8 cellular contexts compared by ENCODE assay signal in genomic region chr19:58560007-58560887, GRCh38. TPM values are rescaled to one million over a fixed set of nuclear protein-coding genes. Genes with fewer than 3 reads are reported as not detected.
DNase-seq lines count a peak whose midpoint lies in the region; ATAC-seq and TF ChIP-seq lines count a peak whose summit lies in the region.

No MANE protein-coding gene starts in this region.

- H2AFZ ChIP-seq in fibroblast of lung (ENCODE audit: low read length) = no peak overlapping the region

- H3K9me3 ChIP-seq in SK-N-MC (ENCODE audit: low read depth, low read length) (no peaks in the 10 kb centered on the region), fibroblast of lung (ENCODE audit: control insufficient read depth, insufficient read depth, low read depth, low read length) (no peaks in the 10 kb centered on the region)

- peaks cover 17% of the 10 kb centered on the region for H3K36me3 ChIP-seq in SK-N-MC (ENCODE audit: insufficient read depth, low read length)
- peaks cover 8% of the 10 kb centered on the region for H3K36me3 ChIP-seq in fibroblast of lung (ENCODE audit: control insufficient read depth, insufficient read depth, low read length)
- peaks cover 10% of the 10 kb centered on the region for H3K36me3 ChIP-seq in rectal smooth muscle tissue (ENCODE audit: control insufficient read depth, insufficient read depth, low read length)

- ATAC-seq in GM18517 (IDR thresholded peaks at IDR 0.05; ENCODE audit: unreplicated experiment) = no peak
- ATAC-seq in HG03521 (IDR thresholded peaks at IDR 0.05; ENCODE audit: unreplicated experiment) = no peak
- ATAC-seq in GM21576 (IDR thresholded peaks at IDR 0.05; ENCODE audit: unreplicated experiment) = no peak

- DNase-seq in SK-N-MC (ENCODE audit: low read depth, low spot score) = no peak
- no peak for DNase-seq in fibroblast of lung (ENCODE audit: low read depth in 2 of 2)
- no peak for DNase-seq in RKO (ENCODE audit: low spot score)

- H3K4me3 ChIP-seq in GM08714 (ENCODE audit: low read length) (peak overlapping the region; percentile 86), SK-N-MC (peak overlapping the region; percentile 93), fibroblast of lung (replicated peaks in 1 of 4; ENCODE audit: control extremely low read depth in 1 of 4, insufficient read depth in 1 of 4, low read depth in 3 of 4, low read length in 4 of 4) (peak overlapping the region; percentile 79 to 89 (median 82)), rectal smooth muscle tissue (ENCODE audit: low read length) (peak overlapping the region; percentile 98)

- H3K9ac ChIP-seq in SK-N-MC (ENCODE audit: insufficient read length) = peak overlapping the region; percentile 99
- no peak overlapping the region for H3K9ac ChIP-seq in fibroblast of lung (ENCODE audit: insufficient read depth, low read length)
- peak overlapping the region; percentile 17 for H3K9ac ChIP-seq in rectal smooth muscle tissue (ENCODE audit: low read length)

- no peak for TF ChIP-seq CTCF in fibroblast of lung (conservative IDR thresholded peaks at IDR 0.05 in 1 of 2, IDR thresholded peaks at IDR 0.05 in 1 of 2; ENCODE audit: low read depth in 1 of 2, low read length in 2 of 2)

- H3K4me2 ChIP-seq in fibroblast of lung (ENCODE audit: extremely low read depth, insufficient read depth, low read length) = peak overlapping the region; percentile 100

- H3K27ac ChIP-seq in SK-N-MC = peak overlapping the region; percentile 97
- peak overlapping the region; percentile 100 for H3K27ac ChIP-seq in fibroblast of lung (ENCODE audit: insufficient read depth, low read length)
- H3K27ac ChIP-seq in rectal smooth muscle tissue (ENCODE audit: low read depth, low read length) = no peak overlapping the region

- H4K20me1 ChIP-seq in fibroblast of lung (ENCODE audit: control insufficient read depth, extremely low read depth, insufficient read depth, low read length) = no peaks in the 10 kb centered on the region

- H3K79me2 ChIP-seq in fibroblast of lung (ENCODE audit: control insufficient read depth, insufficient read depth, low read length) = peaks cover 26% of the 10 kb centered on the region

- H3K27me3 ChIP-seq in fibroblast of lung (ENCODE audit: control insufficient read depth, insufficient read depth, low read length) = no peaks in the 10 kb centered on the region
- peaks cover 3% of the 10 kb centered on the region for H3K27me3 ChIP-seq in rectal smooth muscle tissue (ENCODE audit: control insufficient read depth, insufficient read depth, low read length)

- H3K4me1 ChIP-seq in fibroblast of lung (ENCODE audit: control insufficient read depth, extremely low read depth, insufficient read depth, low read length) (peaks cover 10% of the 10 kb centered on the region), rectal smooth muscle tissue (ENCODE audit: control insufficient read depth, insufficient read depth, low read length) (peaks cover 24% of the 10 kb centered on the region)

RNA-seq across cellular contexts. Expression of gene UBE2M, which starts 1.8 kb away (rescaled TPM):
- 52.6 and 73.7 TPM in 2 replicates for total RNA-seq in fibroblast of lung
- 73.6 and 99.9 TPM in 2 replicates for polyA plus RNA-seq in fibroblast of lung
- 76.2 and 99.7 TPM in 2 replicates for polyA plus RNA-seq in fibroblast of lung (2012)
- polyA minus RNA-seq in fibroblast of lung (ENCODE audit: low replicate concordance) = 57.9 and 128 TPM in 2 replicates

RNA-seq across cellular contexts. Expression of gene CHMP2A, which starts 5.3 kb away (rescaled TPM):
- 146 and 167 TPM in 2 replicates for total RNA-seq in fibroblast of lung
- 215 and 269 TPM in 2 replicates for polyA plus RNA-seq in fibroblast of lung
- polyA plus RNA-seq in fibroblast of lung (2012) = 201 and 237 TPM in 2 replicates
- 126 and 150 TPM in 2 replicates for polyA minus RNA-seq in fibroblast of lung (ENCODE audit: low replicate concordance)

RNA-seq across cellular contexts. Expression of gene MZF1, which starts 12.9 kb away (rescaled TPM):
- 13.9 and 14.9 TPM in 2 replicates for total RNA-seq in fibroblast of lung
- polyA plus RNA-seq in fibroblast of lung = 3.0 and 4.1 TPM in 2 replicates
- 4.8 and 5.6 TPM in 2 replicates for polyA plus RNA-seq in fibroblast of lung (2012)
- polyA minus RNA-seq in fibroblast of lung (ENCODE audit: low replicate concordance) = 6.0 and 7.3 TPM in 2 replicates

RNA-seq across cellular contexts. Expression of gene TRIM28, which starts 16.4 kb away (rescaled TPM):
- 293 and 325 TPM in 2 replicates for total RNA-seq in fibroblast of lung
- 160 and 273 TPM in 2 replicates for polyA plus RNA-seq in fibroblast of lung
- polyA plus RNA-seq in fibroblast of lung (2012) = 297 and 535 TPM in 2 replicates
- polyA minus RNA-seq in fibroblast of lung (ENCODE audit: low replicate concordance) = 1,633 and 2,396 TPM in 2 replicates

RNA-seq across cellular contexts. Expression of gene ZBTB45, which starts 40.6 kb away (rescaled TPM):
- 4.9 and 5.9 TPM in 2 replicates for total RNA-seq in fibroblast of lung
- polyA plus RNA-seq in fibroblast of lung = 3.1 and 4.3 TPM in 2 replicates
- polyA plus RNA-seq in fibroblast of lung (2012) = 8.8 and 12.9 TPM in 2 replicates
- 10.4 and 14.3 TPM in 2 replicates for polyA minus RNA-seq in fibroblast of lung (ENCODE audit: low replicate concordance)
